Comparison of ENCODE assay signal across 27 cellular contexts in genomic region chr2:455046-455705, GRCh38.
DNase-seq lines count a peak whose midpoint lies in the region; TF ChIP-seq lines count a peak whose summit lies in the region.
"Had no signal": no experiment of that assay in that cellular context is flagged by ENCODE, and none has a peak within 500 bp of the region (broad histone marks: within the 10 kb centered on the region; RNA-seq: fewer than 3 reads in every experiment).

No MANE protein-coding gene starts in this region.

- H3K23ac ChIP-seq in mesendoderm (ENCODE audit: low read length): no peak overlapping the region

- H3F3A ChIP-seq in neural progenitor cell (ENCODE audit: low read depth): no peaks in the 10 kb centered on the region

- H2BK120ac ChIP-seq in mesendoderm (ENCODE audit: low read depth, low read length): no peak overlapping the region

- H3K56ac ChIP-seq in mesendoderm (ENCODE audit: low read length): no peak overlapping the region

- H3K18ac ChIP-seq in mesendoderm (ENCODE audit: low read length): no peak overlapping the region

- H3K9ac ChIP-seq in neural progenitor cell (no peak overlapping the region), mesendoderm (ENCODE audit: low read length) (no peak overlapping the region)

- TF ChIP-seq EP300 in esophagus muscularis mucosa (IDR thresholded peaks at IDR 0.05): no peak

- H3K27me3 ChIP-seq in esophagus muscularis mucosa (peaks cover 0 to 56% (median 0%) of the 10 kb centered on the region in 4 donors), neural progenitor cell (no peaks in the 10 kb centered on the region), mesendoderm (ENCODE audit: insufficient read depth, low read length, poor library complexity) (no peaks in the 10 kb centered on the region)
- H3K27me3 ChIP-seq: brain microvascular endothelial cell, MG63 had no signal

- H3K79me2 ChIP-seq in neural progenitor cell (ENCODE audit: low read depth) (no peaks in the 10 kb centered on the region), mesendoderm (ENCODE audit: control insufficient read depth, insufficient read depth, low read length) (no peaks in the 10 kb centered on the region)

- H3K27ac Mint-ChIP-seq in IgD-negative memory B cell (peak overlapping the region in 2 of 3 donors; percentile 19 to 59), neural progenitor cell (no peak overlapping the region)
- H3K27ac Mint-ChIP-seq: activated CD4-positive, alpha-beta T cell treated with anti-CD3 and anti-CD28 coated beads for 36 hours; CD4-positive, alpha-beta T cell had no signal

- intact Hi-C loops in esophagus muscularis mucosa (cut with DNase I): no loop called here

- H3K36me3 Mint-ChIP-seq in IgD-negative memory B cell: peaks cover 2% of the 10 kb centered on the region
- H3K36me3 Mint-ChIP-seq in neural progenitor cell: no peaks in the 10 kb centered on the region

- TF ChIP-seq CTCF in esophagus muscularis mucosa (IDR thresholded peaks at IDR 0.05) (no peak), neural progenitor cell (IDR thresholded peaks at IDR 0.05) (no peak)

- no peak overlapping the region for H3K4me2 ChIP-seq in neural progenitor cell
- H3K4me2 ChIP-seq in mesendoderm (ENCODE audit: low read length): no peak overlapping the region

- H2BK15ac ChIP-seq in mesendoderm (replicated peaks; ENCODE audit: low read depth): no peak overlapping the region

- H3K4ac ChIP-seq in mesendoderm (ENCODE audit: low read depth, low read length): no peak overlapping the region

- no peak overlapping the region for H2BK5ac ChIP-seq in mesendoderm (ENCODE audit: low read length)

- no peaks in the 10 kb centered on the region for H3K79me1 ChIP-seq in mesendoderm (ENCODE audit: low read length)

- H3K4me3 Mint-ChIP-seq in IgD-negative memory B cell: peak overlapping the region in 3 of 4 donors; percentile 70 to 93 (median 90)
- H3K4me3 Mint-ChIP-seq in neural progenitor cell: no peak overlapping the region
- H3K4me3 Mint-ChIP-seq: activated CD4-positive, alpha-beta T cell treated with anti-CD3 and anti-CD28 coated beads for 36 hours; activated T-cell treated with anti-CD3 and anti-CD28 coated beads, Interleukin-2, amount 50 U/mL, for 4 hours; CD4-positive, alpha-beta T cell had no signal

- H3K27ac ChIP-seq in esophagus muscularis mucosa (replicated peaks in 1 of 4) (no peak overlapping the region), neural progenitor cell (no peak overlapping the region), mesendoderm (ENCODE audit: low read depth, low read length) (no peak overlapping the region)
- H3K27ac ChIP-seq: 22Rv1, brain microvascular endothelial cell, psoas muscle, stomach, tibial artery had no signal

- H3K27me3 Mint-ChIP-seq in IgD-negative memory B cell (peaks cover 2% of the 10 kb centered on the region), neural progenitor cell (ENCODE audit: insufficient read depth, low read depth) (peaks cover 2% of the 10 kb centered on the region)

- H3K9me3 ChIP-seq in esophagus muscularis mucosa (no peaks in the 10 kb centered on the region), neural progenitor cell (ENCODE audit: low read depth) (no peaks in the 10 kb centered on the region)
- H3K9me3 ChIP-seq: MG63, psoas muscle, stomach, tibial artery had no signal

- H3K9me3 Mint-ChIP-seq in IgD-negative memory B cell (peaks cover 0 to 4% (median 0%) of the 10 kb centered on the region in 3 donors), neural progenitor cell (peaks cover 6% of the 10 kb centered on the region)
- H3K9me3 Mint-ChIP-seq: activated T-cell treated with anti-CD3 and anti-CD28 coated beads, Interleukin-2, amount 50 U/mL, for 4 hours; CD4-positive, alpha-beta T cell had no signal

- no peak for TF ChIP-seq POLR2A in esophagus muscularis mucosa (IDR thresholded peaks at IDR 0.05; ENCODE audit: low read depth)

- H3K4me3 ChIP-seq in esophagus muscularis mucosa (no peak overlapping the region), neural progenitor cell (no peak overlapping the region), mesendoderm (ENCODE audit: low read length) (no peak overlapping the region)
- H3K4me3 ChIP-seq: MG63, psoas muscle, stomach, tibial artery had no signal

- peaks cover 29 to 41% (median 38%) of the 10 kb centered on the region in 3 donors for H3K4me1 Mint-ChIP-seq in IgD-negative memory B cell
- peaks cover 39% of the 10 kb centered on the region for H3K4me1 Mint-ChIP-seq in neural progenitor cell

- no peak overlapping the region for H2AK5ac ChIP-seq in mesendoderm (ENCODE audit: low read length)

- WGBS in esophagus muscularis mucosa: 74% methylated on average over 16 of the region's 16 CpGs
- WGBS in mesendoderm (ENCODE audit: extremely low coverage, insufficient coverage, low lambda C conversion rate): no CpG with 5 or more reads among the region's 16 CpGs

- H2AFZ ChIP-seq in neural progenitor cell (replicated peaks): peak overlapping the region; percentile 42

- H3K4me1 ChIP-seq in esophagus muscularis mucosa (no peaks in the 10 kb centered on the region), neural progenitor cell (peaks cover 9% of the 10 kb centered on the region), mesendoderm (ENCODE audit: control insufficient read depth, low read depth, low read length) (no peaks in the 10 kb centered on the region)
- H3K4me1 ChIP-seq: psoas muscle, stomach, tibial artery had no signal

- DNase-seq in NK-92 treated with Interleukin-12 subunit alpha and Interleukin-12 subunit beta, amount 100 ng/mL, for 24 hours (lab: John Stamatoyannopoulos, UW): peak; percentile 53
- DNase-seq in NK-92 (lab: John Stamatoyannopoulos, UW; ENCODE audit: unreplicated experiment): no peak
- DNase-seq in esophagus muscularis mucosa (ENCODE audit: extremely low spot score): peak; percentile 74
- no peak for DNase-seq in neural progenitor cell (ENCODE audit: low spot score)
- DNase-seq in mesendoderm: no peak
- no peak for DNase-seq in NCI-H510A (lab: John Stamatoyannopoulos, UW)
- DNase-seq in NCI-H524 treated with DMSO at 0.1 percent for 48 hours (lab: John Stamatoyannopoulos, UW): no peak
- DNase-seq: activated CD4-positive, alpha-beta T cell treated with anti-CD3 and anti-CD28 coated beads for 36 hours; activated naive CD4-positive, alpha-beta T cell treated with Interleukin-2 at 50 U/mL for 16 hours; activated T-cell treated with anti-CD3 and anti-CD28 coated beads, Interleukin-2, amount 50 U/mL, for 4 hours; amniotic stem cell; brain microvascular endothelial cell; CD4-positive, alpha-beta T cell; DMS 273 treated with DMSO at 0.1 percent for 48 hours; HCEC 1CT; KG1; MG63; NCI-H345; NCI-H82; occipital lobe; OCI-M1; psoas muscle; stomach; T-helper 2 cell; tibial artery had no signal

- H4K5ac ChIP-seq in mesendoderm (ENCODE audit: low read length): no peak overlapping the region

- no peaks in the 10 kb centered on the region for H4K20me1 ChIP-seq in neural progenitor cell (ENCODE audit: low read depth)

- no peak overlapping the region for H4K8ac ChIP-seq in mesendoderm (ENCODE audit: low read depth, low read length)

- H3K36me3 ChIP-seq in esophagus muscularis mucosa (no peaks in the 10 kb centered on the region), neural progenitor cell (no peaks in the 10 kb centered on the region), mesendoderm (ENCODE audit: control insufficient read depth, insufficient read depth, low read length) (no peaks in the 10 kb centered on the region)
- H3K36me3 ChIP-seq: brain microvascular endothelial cell, MG63, stomach, tibial artery had no signal

Comparison
In these comparisons a context has a peak if more than half of its experiments do, and no peak if none do; other contexts are left out.
1. DNase-seq: peak in NK-92 treated with Interleukin-12 subunit alpha and Interleukin-12 subunit beta, amount 100 ng/mL, for 24 hours (single experiment) and esophagus muscularis mucosa (single experiment); none in NK-92 (single experiment), neural progenitor cell (single experiment), mesendoderm (single experiment), NCI-H510A (single experiment) and NCI-H524 treated with DMSO at 0.1 percent for 48 hours (single experiment).